Comparison of ENCODE assay signal across 8 cellular contexts in genomic region chr3:152193673-152194267, GRCh38.
DNase-seq lines count a peak whose midpoint lies in the region; ATAC-seq and TF ChIP-seq lines count a peak whose summit lies in the region.

No MANE protein-coding gene starts in this region.

- peaks cover 0 to 7% of the 10 kb centered on the region in 2 donors for H3K36me3 Mint-ChIP-seq in CD4-positive, alpha-beta memory T cell

- peak overlapping the region; percentile 62 for H3K27ac ChIP-seq in CD4-positive, alpha-beta memory T cell (ENCODE audit: low read depth, low read length)
- peak overlapping the region in 3 of 4 donors; percentile 20 to 75 (median 40) for H3K27ac ChIP-seq in upper lobe of left lung

- ATAC-seq in GM19468 (IDR thresholded peaks at IDR 0.05; ENCODE audit: extremely low read depth, unreplicated experiment) (peak; percentile 24), HG03521 (IDR thresholded peaks at IDR 0.05; ENCODE audit: unreplicated experiment) (peak; percentile 53), upper lobe of left lung (ENCODE audit: low FRiP score in 2 of 2) (peak in 1 of 2 donors; percentile 48)

- peak overlapping the region; percentile 31 to 37 for H3K4me3 ChIP-seq in CD4-positive, alpha-beta memory T cell (ENCODE audit: low read length in 2 of 2)
- H3K4me3 ChIP-seq in upper lobe of left lung (peak overlapping the region in 3 of 4 donors; percentile 5 to 31 (median 22)), HAP-1 (no peak overlapping the region)

- H3K4me3 Mint-ChIP-seq in CD4-positive, alpha-beta memory T cell = peak overlapping the region; percentile 81 to 97 (median 90)

- 72 to 81% methylated on average over 16 of the region's 16 CpGs for WGBS in upper lobe of left lung, 2 donors

- peaks cover 60 to 85% (median 72%) of the 10 kb centered on the region in 4 donors for H3K4me1 Mint-ChIP-seq in CD4-positive, alpha-beta memory T cell

- no peaks in the 10 kb centered on the region for H3K36me3 ChIP-seq in CD4-positive, alpha-beta memory T cell (ENCODE audit: insufficient read depth, low read length)
- H3K36me3 ChIP-seq in upper lobe of left lung (no peaks in the 10 kb centered on the region), HAP-1 (replicated peaks) (no peaks in the 10 kb centered on the region)

- DNase-seq in CD4-positive, alpha-beta memory T cell = peak; percentile 63 to 79 (median 68)
- DNase-seq in amniotic epithelial cell (ENCODE audit: low read depth) (peak; percentile 37), upper lobe of left lung (no peak), HAP-1 (ENCODE audit: low spot score in 2 of 2) (no peak), GM10266 (ENCODE audit: extremely low spot score) (no peak), iPS-NIHi7 (ENCODE audit: extremely low spot score) (no peak)

- no peaks in the 10 kb centered on the region for H3K27me3 ChIP-seq in CD4-positive, alpha-beta memory T cell (ENCODE audit: insufficient read depth, low read length)
- no peaks in the 10 kb centered on the region for H3K27me3 ChIP-seq in upper lobe of left lung
- no peaks in the 10 kb centered on the region for H3K27me3 ChIP-seq in HAP-1 (ENCODE audit: low read depth)

- H3K27ac Mint-ChIP-seq in CD4-positive, alpha-beta memory T cell = peak overlapping the region; percentile 89 to 98 (median 92)

- peaks cover 82% of the 10 kb centered on the region for H3K4me1 ChIP-seq in CD4-positive, alpha-beta memory T cell (ENCODE audit: insufficient read depth, low read length)
- peaks cover 0 to 17% (median 9%) of the 10 kb centered on the region in 4 donors for H3K4me1 ChIP-seq in upper lobe of left lung
- H3K4me1 ChIP-seq in HAP-1 = no peaks in the 10 kb centered on the region

- intact Hi-C loops in CD4-positive, alpha-beta memory T cell (cut with micrococcal nuclease) = loop anchor here (1.0 kb wide), 2 partner anchors 8 to 75 kb away; partner anchors contain the start of gene MBNL1

- no peaks in the 10 kb centered on the region for H3K9me3 Mint-ChIP-seq in CD4-positive, alpha-beta memory T cell

- TF ChIP-seq POLR2A in upper lobe of left lung (IDR thresholded peaks at IDR 0.05) = no peak

- no peaks in the 10 kb centered on the region for H3K9me3 ChIP-seq in CD4-positive, alpha-beta memory T cell (ENCODE audit: control insufficient read depth in 1 of 2, low read length in 2 of 2)
- H3K9me3 ChIP-seq in upper lobe of left lung (no peaks in the 10 kb centered on the region), HAP-1 (no peaks in the 10 kb centered on the region)

- H3K27me3 Mint-ChIP-seq in CD4-positive, alpha-beta memory T cell = no peaks in the 10 kb centered on the region

- CTCF ChIA-PET in CD4-positive, alpha-beta memory T cell (lab: Charles Lee; ENCODE audit: partially characterized antibody) = interaction anchor here (0.8 to 2.0 kb wide), 15 partner anchors 10 to 250 kb away, joined by 3 to 14 read pairs (median 4); partner anchors contain the start of gene MBNL1

- in situ Hi-C loops in HAP-1 (cut with MboI; ENCODE audit: low sequenced_read_pairs) = no loop called here

- no peak for TF ChIP-seq EP300 in upper lobe of left lung (IDR thresholded peaks at IDR 0.05)

- TF ChIP-seq CTCF in upper lobe of left lung (IDR thresholded peaks at IDR 0.05) (no peak), GM10266 (IDR thresholded peaks at IDR 0.05; ENCODE audit: control insufficient read depth, insufficient read depth, low read depth, missing control alignments) (no peak)

- POLR2A ChIA-PET in CD4-positive, alpha-beta memory T cell (lab: Charles Lee; ENCODE audit: partially characterized antibody) = interaction anchor here (0.7 to 2.8 kb wide), 23 partner anchors 8 to 249 kb away, joined by 3 to 65 read pairs (median 7); partner anchors contain the start of gene MBNL1

Comparison
In these comparisons a context has a peak if more than half of its experiments do, and no peak if none do; other contexts are left out.
1. DNase-seq: peak in CD4-positive, alpha-beta memory T cell (5 of 5) and amniotic epithelial cell (single experiment); none in upper lobe of left lung (0 of 2), HAP-1 (0 of 2), GM10266 (single experiment) and iPS-NIHi7 (single experiment).